Comparison of ENCODE assay signal across 8 cellular contexts in genomic region chr13:19959831-19960672, GRCh38.
A peak's percentile ranks its signal among the peaks of the same experiment; 100 is the strongest.
DNase-seq lines count a peak whose midpoint lies in the region; TF ChIP-seq lines count a peak whose summit lies in the region.

No MANE protein-coding gene starts in this region.

- peaks cover 39% of the 10 kb centered on the region for H3K79me2 ChIP-seq in MM.1S (ENCODE audit: low read length)

- H3K27ac ChIP-seq in MM.1S (ENCODE audit: low read length) (peak overlapping the region; percentile 91), neutrophil (peak overlapping the region; percentile 92), substantia nigra (ENCODE audit: low read depth, low read length, poor library complexity, severe bottlenecking) (peak overlapping the region; percentile 95)

- DNase-seq in GF-D8 (lab: John Stamatoyannopoulos, UW) (peak; percentile 91), HAP-1 (ENCODE audit: low spot score in 2 of 2) (peak; percentile 88 to 92), MM.1S (peak; percentile 87), SIG-M5 (lab: John Stamatoyannopoulos, UW) (peak; percentile 93), foreskin melanocyte (peak; percentile 85), substantia nigra (lab: John Stamatoyannopoulos, UW) (peak; percentile 25 to 87 (median 73))
- DNase-seq in activated gamma-delta T cell treated with anti-CD3 and anti-CD28 coated beads, Interleukin-2, amount 50 U/mL, for 16 hours (ENCODE audit: low read depth): peak; percentile 76

- H3F3A ChIP-seq in MM.1S (ENCODE audit: insufficient read depth, low read length): peaks cover 13% of the 10 kb centered on the region; the same call in 1 of the 2 replicates

- H3K4me1 ChIP-seq in HAP-1 (peaks cover 16% of the 10 kb centered on the region), MM.1S (ENCODE audit: low read length) (peaks cover 14% of the 10 kb centered on the region), neutrophil (ENCODE audit: control insufficient read depth in 1 of 2, insufficient read depth in 1 of 2, low read depth in 1 of 2, low read length in 1 of 2) (peaks cover 31 to 39% of the 10 kb centered on the region in 2 experiments)

- peak overlapping the region; percentile 74 for H3K9ac ChIP-seq in MM.1S (ENCODE audit: low read length)

- TF ChIP-seq CTCF in MM.1S (IDR thresholded peaks at IDR 0.05; ENCODE audit: low read length) (peak; percentile 63), neutrophil (IDR thresholded peaks at IDR 0.05) (peak; percentile 96)

- H3K27me3 ChIP-seq in HAP-1 (ENCODE audit: low read depth) (no peaks in the 10 kb centered on the region), MM.1S (replicated peaks; ENCODE audit: insufficient read depth, low read length) (no peaks in the 10 kb centered on the region), neutrophil (no peaks in the 10 kb centered on the region)

- H4K20me1 ChIP-seq in MM.1S (ENCODE audit: insufficient read depth, low read length): no peaks in the 10 kb centered on the region

- H3K4me2 ChIP-seq in MM.1S (ENCODE audit: low read depth, low read length): peak overlapping the region; percentile 67

- peaks cover 21% of the 10 kb centered on the region for H3K36me3 ChIP-seq in HAP-1 (replicated peaks)
- H3K36me3 ChIP-seq in MM.1S (replicated peaks; ENCODE audit: insufficient read depth, low read length): no peaks in the 10 kb centered on the region
- no peaks in the 10 kb centered on the region for H3K36me3 ChIP-seq in neutrophil

- in situ Hi-C loops in HAP-1 (cut with MboI; ENCODE audit: low sequenced_read_pairs): no loop called here

- peak overlapping the region; percentile 80 for H3K4me3 ChIP-seq in HAP-1
- H3K4me3 ChIP-seq in MM.1S (ENCODE audit: low read length): peak overlapping the region; percentile 70
- H3K4me3 ChIP-seq in neutrophil (ENCODE audit: low read depth in 1 of 2, low read length in 1 of 2): peak overlapping the region; percentile 85 to 99

- H3K9me3 ChIP-seq in HAP-1 (no peaks in the 10 kb centered on the region), MM.1S (replicated peaks; ENCODE audit: insufficient read depth, low read length) (no peaks in the 10 kb centered on the region), neutrophil (no peaks in the 10 kb centered on the region)

- H3K9me2 ChIP-seq in MM.1S (replicated peaks; ENCODE audit: insufficient read depth, low read length): no peaks in the 10 kb centered on the region

- no peak overlapping the region for H2AFZ ChIP-seq in MM.1S (ENCODE audit: low read length)

Comparison
In these comparisons a context has a peak if more than half of its experiments do, and no peak if none do; other contexts are left out.
1. Peak in every context shown above with its lines: DNase-seq, H3K4me3 ChIP-seq and H3K27ac ChIP-seq.